Comparison of ENCODE assay signal across 18 cellular contexts in genomic region chr10:32412499-32412853, GRCh38. TPM values are rescaled to one million over a fixed set of nuclear protein-coding genes. Genes with fewer than 3 reads are reported as not detected.
DNase-seq lines count a peak whose midpoint lies in the region; ATAC-seq, FAIRE-seq and TF ChIP-seq lines count a peak whose summit lies in the region.
"Had no signal": no experiment of that assay in that cellular context is flagged by ENCODE, and none has a peak within 500 bp of the region (broad histone marks: within the 10 kb centered on the region; RNA-seq: fewer than 3 reads in every experiment).

No MANE protein-coding gene starts in this region.

- H3K9ac ChIP-seq in GM23248 = no peak overlapping the region

- 20 to 22% methylated on average over 2 of the region's 2 CpGs for WGBS in GM23248 (ENCODE audit: low coverage in 1 of 2, low lambda C conversion rate in 2 of 2, missing lambda C conversion rate in 2 of 2), 2 experiments
- WGBS in suprapubic skin = 50% methylated on average over 2 of the region's 2 CpGs

- no peak for ATAC-seq in GM19035 (IDR thresholded peaks at IDR 0.05; ENCODE audit: unreplicated experiment)
- no peak for ATAC-seq in GM19351 (IDR thresholded peaks at IDR 0.05; ENCODE audit: unreplicated experiment)

- H3K27me3 ChIP-seq in GM23248 (replicated peaks; ENCODE audit: insufficient read depth) = no peaks in the 10 kb centered on the region
- H3K27me3 ChIP-seq in osteoblast (ENCODE audit: insufficient read depth, low read length) = no peaks in the 10 kb centered on the region
- no peaks in the 10 kb centered on the region for H3K27me3 ChIP-seq in suprapubic skin
- H3K27me3 ChIP-seq: neutrophil, thyroid gland had no signal

- H3K27ac ChIP-seq in GM23248 (0 out of 2 replicates have a peak overlapping the region, but pooled peaks have one; percentile 77), osteoblast (ENCODE audit: low read depth, low read length) (no peak overlapping the region), suprapubic skin (no peak overlapping the region)
- H3K27ac ChIP-seq: neutrophil, thyroid gland had no signal

- H3K4me1 ChIP-seq in GM23248 (ENCODE audit: insufficient read depth) = peaks cover 24% of the 10 kb centered on the region
- H3K4me1 ChIP-seq in osteoblast (ENCODE audit: insufficient read depth, low read length) = peaks cover 18% of the 10 kb centered on the region
- no peaks in the 10 kb centered on the region for H3K4me1 ChIP-seq in suprapubic skin

- peaks cover 14% of the 10 kb centered on the region for H3F3A ChIP-seq in GM23248 (ENCODE audit: insufficient read depth)

- no peak for TF ChIP-seq POLR2A in suprapubic skin (IDR thresholded peaks at IDR 0.05)

- H2AFZ ChIP-seq in GM23248 = 0 out of 2 replicates have a peak overlapping the region, but pooled peaks have one; percentile 7
- no peak overlapping the region for H2AFZ ChIP-seq in osteoblast (ENCODE audit: low read length)

- H3K4me3 ChIP-seq in GM23248 (no peak overlapping the region), fibroblast of villous mesenchyme (ENCODE audit: low read depth, low read length) (no peak overlapping the region), osteoblast (ENCODE audit: insufficient read depth, low read length) (no peak overlapping the region), suprapubic skin (no peak overlapping the region)
- H3K4me3 ChIP-seq: thyroid gland had no signal

- H3K9me3 ChIP-seq in GM23248 (ENCODE audit: low read depth) = no peaks in the 10 kb centered on the region
- no peaks in the 10 kb centered on the region for H3K9me3 ChIP-seq in osteoblast (ENCODE audit: low read depth, low read length)
- H3K9me3 ChIP-seq in suprapubic skin = no peaks in the 10 kb centered on the region
- H3K9me3 ChIP-seq: neutrophil, thyroid gland had no signal

- peaks cover 10% of the 10 kb centered on the region for H3K27me3 Mint-ChIP-seq in nephron progenitor cell (ENCODE audit: low read depth, poor library complexity)
- H3K27me3 Mint-ChIP-seq: brain had no signal

- H3K4me3 Mint-ChIP-seq in nephron progenitor cell = no peak overlapping the region
- H3K4me3 Mint-ChIP-seq: brain had no signal

- TF ChIP-seq CTCF in fibroblast of villous mesenchyme (IDR thresholded peaks at IDR 0.05; ENCODE audit: insufficient read depth, low read depth, low read length) (no peak), osteoblast (IDR thresholded peaks at IDR 0.05; ENCODE audit: extremely low read depth, low read depth, low read length) (no peak), nephron progenitor cell (IDR thresholded peaks at IDR 0.05) (no peak), suprapubic skin (IDR thresholded peaks at IDR 0.05) (no peak)

- H3K27ac Mint-ChIP-seq in nephron progenitor cell = no peak overlapping the region

- H3K79me2 ChIP-seq in GM23248 (ENCODE audit: insufficient read depth) (no peaks in the 10 kb centered on the region), osteoblast (ENCODE audit: insufficient read depth, low read length) (no peaks in the 10 kb centered on the region)

- peaks cover 4% of the 10 kb centered on the region for H3K9me3 Mint-ChIP-seq in nephron progenitor cell

- in situ Hi-C loops in GM23248 (cut with MboI) = no loop called here

- H3K4me1 Mint-ChIP-seq in nephron progenitor cell = no peaks in the 10 kb centered on the region

- peak; percentile 60 for DNase-seq in GM23248
- DNase-seq in RCC 7860 (ENCODE audit: low spot score) = peak; percentile 17
- peak; percentile 19 for DNase-seq in fibroblast of villous mesenchyme (ENCODE audit: low read depth)
- DNase-seq in osteoblast (ENCODE audit: insufficient read length, low spot score, missing footprints) = peak; percentile 34
- DNase-seq in nephron progenitor cell = no peak
- DNase-seq in suprapubic skin (ENCODE audit: low spot score in 2 of 2) = no peak
- DNase-seq: activated gamma-delta T cell; AML-193; hippocampal formation; Kasumi-1; NCI-H2081; stimulated activated CD4-positive, alpha-beta T cell treated with anti-CD3 and anti-CD28 coated beads, Interleukin-15, amount 100 ng/mL, for 24 hours; thyroid gland had no signal

- peak; percentile 52 for FAIRE-seq in RCC 7860 (lab: Jason Lieb, UNC)
- FAIRE-seq: TTC549 had no signal

- H4K20me1 ChIP-seq in GM23248 (ENCODE audit: insufficient read depth) (no peaks in the 10 kb centered on the region), osteoblast (ENCODE audit: insufficient read depth, low read length) (no peaks in the 10 kb centered on the region)

- no peaks in the 10 kb centered on the region for H3K9me2 ChIP-seq in GM23248 (ENCODE audit: insufficient read depth)

- H3K36me3 Mint-ChIP-seq in nephron progenitor cell (ENCODE audit: low read depth) = no peaks in the 10 kb centered on the region
- H3K36me3 Mint-ChIP-seq: brain had no signal

- H3K4me2 ChIP-seq in GM23248 (ENCODE audit: unreplicated experiment) (peak overlapping the region; percentile 39), osteoblast (ENCODE audit: insufficient read depth, low read length) (no peak overlapping the region)

- TF ChIP-seq EP300 in suprapubic skin (IDR thresholded peaks at IDR 0.05) = no peak

- H3K36me3 ChIP-seq in GM23248 (ENCODE audit: low read depth) = no peaks in the 10 kb centered on the region
- no peaks in the 10 kb centered on the region for H3K36me3 ChIP-seq in osteoblast (ENCODE audit: insufficient read depth, low read length)
- H3K36me3 ChIP-seq in suprapubic skin = no peaks in the 10 kb centered on the region
- H3K36me3 ChIP-seq: neutrophil, thyroid gland had no signal

RNA-seq across cellular contexts. Expression of gene CCDC7, which starts 33.5 kb away (rescaled TPM):
- total RNA-seq in GM23248 (2014; rRNA removed; shearing (Covaris generic)) = 2.2 and 19.1 TPM in 2 replicates
- 0.96 and 2.2 TPM in 2 replicates for polyA plus RNA-seq in GM23248 (2016; fragmentation: Nextera tagmentation; extraction: Ambion mirVana)
- total RNA-seq in fibroblast of villous mesenchyme = 9.3 and 20.3 TPM in 2 replicates
- 22.4 and 25.6 TPM in 2 replicates for total RNA-seq in osteoblast
- 10 to 100 TPM in 1 of 4 donors, 1 to 10 TPM in 3; 4.6 to 10.1 (median 7.6) TPM for total RNA-seq in suprapubic skin

Comparison
In these comparisons a context has a peak if more than half of its experiments do, and no peak if none do; other contexts are left out.
1. DNase-seq: peak in GM23248 (single experiment), RCC 7860 (single experiment), fibroblast of villous mesenchyme (single experiment) and osteoblast (single experiment); none in nephron progenitor cell (single experiment) and suprapubic skin (0 of 2).